ENCODE assay signal across 22 cellular contexts in genomic region chr22:42757475-42757874, GRCh38. TPM values are rescaled to one million over a fixed set of nuclear protein-coding genes. Genes with fewer than 3 reads are reported as not detected.
DNase-seq lines count a peak whose midpoint lies in the region; ATAC-seq, FAIRE-seq and TF ChIP-seq lines count a peak whose summit lies in the region.
"Had no signal": no experiment of that assay in that cellular context is flagged by ENCODE, and none has a peak within 500 bp of the region (broad histone marks: within the 10 kb centered on the region; RNA-seq: fewer than 3 reads in every experiment).

No MANE protein-coding gene starts in this region.

- no peak for DNase-seq in GM12891 (ENCODE audit: insufficient read length, low spot score)
- DNase-seq in Karpas-422, result peak; percentile 49
- no peak for DNase-seq in K562 (ENCODE audit: extremely low read depth in 1 of 4, low spot score in 3 of 4)
- DNase-seq in iPS-NIHi7 (ENCODE audit: extremely low spot score), result peak; percentile 62
- no peak for DNase-seq in activated T-helper 1 cell treated with anti-CD3 and anti-CD28 coated beads, Interleukin-12 subunit alpha, Interleukin-12 subunit beta, Interleukin-2, Interleukin-4 antibody, amounts not matched to agents 30 ng/mL and 10 ng/mL and 1 ng/mL, durations not matched to agents 14 hours and 24 hours and 36 hours (ENCODE audit: low spot score)
- DNase-seq in middle frontal gyrus (ENCODE audit: extremely low spot score, low spot score), result no peak
- DNase-seq in stimulated activated CD4-positive, alpha-beta T cell treated with anti-CD3 and anti-CD28 coated beads, Interleukin-4, amount 100 ng/mL, for 4 hours, result no peak
- DNase-seq: activated CD4-positive, CD25-positive, alpha-beta regulatory T cell treated with anti-CD3 and anti-CD28 coated beads, Interleukin-2, amount 50 U/mL, for 72 hours; activated naive CD4-positive, alpha-beta T cell treated with anti-CD3 and anti-CD28 coated beads, Interleukin-2, amount 10 ng/mL, durations not matched to agents 7 days and 5 days; activated T-cell treated with anti-CD3 and anti-CD28 coated beads, Interleukin-2, amount 50 U/mL, for 4 hours; aorta; DMS79; effector memory CD4-positive, alpha-beta T cell; glutamatergic neuron; NCI-H1930; NCI-H446 treated with DMSO at 0.1 percent for 48 hours; stimulated activated CD4-positive, alpha-beta T cell treated with anti-CD3 and anti-CD28 coated beads, Interleukin-4, amount 100 ng/mL, for 24 hours; stomach; SW 1271; trophoblast cell had no signal

- H3K27ac ChIP-seq in Karpas-422 (ENCODE audit: low read length) (no peak overlapping the region), K562 (ENCODE audit: extremely low read depth, low read depth, low read length) (no peak overlapping the region)

- POLR2A ChIA-PET in K562 (lab: Yijun Ruan, JAX), result interaction anchor here (0.6 to 1.1 kb wide), 3 partner anchors 10 to 333 kb away, joined by 3 to 5 read pairs (median 3); no protein-coding TSS in a partner anchor

- TF ChIP-seq CTCF in K562 (IDR thresholded peaks at IDR 0.05 in 2 of 3, conservative IDR thresholded peaks at IDR 0.05 in 1 of 3; ENCODE audit: insufficient read depth in 2 of 3, low read depth in 1 of 3, low read length in 3 of 3), result no peak

- H3K9me3 Mint-ChIP-seq in activated T-helper 1 cell treated with anti-CD3 and anti-CD28 coated beads, Interleukin-12 subunit alpha, Interleukin-12 subunit beta, Interleukin-2, Interleukin-4 antibody, amounts not matched to agents 30 ng/mL and 10 ng/mL and 1 ng/mL, durations not matched to agents 14 hours and 24 hours and 36 hours, result no peaks in the 10 kb centered on the region
- H3K9me3 Mint-ChIP-seq: activated naive CD4-positive, alpha-beta T cell treated with anti-CD3 and anti-CD28 coated beads, Interleukin-2, amount 10 ng/mL, durations not matched to agents 7 days and 5 days; activated T-cell treated with anti-CD3 and anti-CD28 coated beads, Interleukin-2, amount 50 U/mL, for 4 hours had no signal

- H3K27me3 Mint-ChIP-seq in activated T-helper 1 cell treated with anti-CD3 and anti-CD28 coated beads, Interleukin-12 subunit alpha, Interleukin-12 subunit beta, Interleukin-2, Interleukin-4 antibody, amounts not matched to agents 30 ng/mL and 10 ng/mL and 1 ng/mL, durations not matched to agents 14 hours and 24 hours and 36 hours (ENCODE audit: insufficient read depth), result peaks cover 5% of the 10 kb centered on the region

- ATAC-seq in K562, result no peak
- ATAC-seq in GM21576 (IDR thresholded peaks at IDR 0.05; ENCODE audit: unreplicated experiment), result no peak
- ATAC-seq: activated T-cell treated with anti-CD3 and anti-CD28 coated beads, Interleukin-2, amount 50 U/mL, for 4 hours had no signal

- 1% methylated on average over 8 of the region's 8 CpGs for WGBS in K562 (ENCODE audit: insufficient coverage, low coverage, missing lambda C conversion rate)

- H3K9me2 ChIP-seq in Karpas-422 (replicated peaks; ENCODE audit: insufficient read depth, low read length), result no peaks in the 10 kb centered on the region

- no peaks in the 10 kb centered on the region for H3K9me3 ChIP-seq in Karpas-422 (ENCODE audit: low read length)
- H3K9me3 ChIP-seq in K562 (replicated peaks; ENCODE audit: control insufficient read depth, insufficient read depth, low read depth, low read length), result no peaks in the 10 kb centered on the region
- H3K9me3 ChIP-seq: stomach had no signal

- TF ChIP-seq EP300 in K562 (IDR thresholded peaks at IDR 0.05; ENCODE audit: low read length), result no peak

- peak; percentile 47 for FAIRE-seq in GM12891 (lab: Jason Lieb, UNC)
- FAIRE-seq in K562 (lab: Jason Lieb, UNC), result no peak

- H3K4me3 Mint-ChIP-seq in activated T-helper 1 cell treated with anti-CD3 and anti-CD28 coated beads, Interleukin-12 subunit alpha, Interleukin-12 subunit beta, Interleukin-2, Interleukin-4 antibody, amounts not matched to agents 30 ng/mL and 10 ng/mL and 1 ng/mL, durations not matched to agents 14 hours and 24 hours and 36 hours, result no peak overlapping the region
- H3K4me3 Mint-ChIP-seq: activated naive CD4-positive, alpha-beta T cell treated with anti-CD3 and anti-CD28 coated beads, Interleukin-2, amount 10 ng/mL, durations not matched to agents 7 days and 5 days; activated T-cell treated with anti-CD3 and anti-CD28 coated beads, Interleukin-2, amount 50 U/mL, for 4 hours had no signal

- TF ChIP-seq POLR2A in GM12891 (IDR thresholded peaks at IDR 0.05; ENCODE audit: low read depth, low read length) (no peak), K562 (conservative IDR thresholded peaks at IDR 0.05) (no peak)

- H3K4me2 ChIP-seq in Karpas-422 (ENCODE audit: low read depth, low read length, poor library complexity, severe bottlenecking) (no peak overlapping the region), K562 (ENCODE audit: insufficient read depth, low read length) (no peak overlapping the region)
- H3K4me2 ChIP-seq: smooth muscle cell had no signal

- no TSS peak for BruUV-seq in K562 (replicated peaks; lab: Mats Ljungman, UMichigan)

- intact Hi-C loops in K562 (cut with micrococcal nuclease), result no loop called here
- intact Hi-C loops in activated T-helper 1 cell treated with anti-CD3 and anti-CD28 coated beads, Interleukin-12 subunit alpha, Interleukin-12 subunit beta, Interleukin-2, Interleukin-4 antibody, amounts not matched to agents 30 ng/mL and 10 ng/mL and 1 ng/mL, durations not matched to agents 14 hours and 24 hours and 36 hours (cut with micrococcal nuclease), result no loop called here

- H3K27ac Mint-ChIP-seq in activated T-helper 1 cell treated with anti-CD3 and anti-CD28 coated beads, Interleukin-12 subunit alpha, Interleukin-12 subunit beta, Interleukin-2, Interleukin-4 antibody, amounts not matched to agents 30 ng/mL and 10 ng/mL and 1 ng/mL, durations not matched to agents 14 hours and 24 hours and 36 hours, result no peak overlapping the region
- H3K27ac Mint-ChIP-seq: activated naive CD4-positive, alpha-beta T cell treated with anti-CD3 and anti-CD28 coated beads, Interleukin-2, amount 10 ng/mL, durations not matched to agents 7 days and 5 days had no signal

- H4K20me1 ChIP-seq in Karpas-422 (ENCODE audit: insufficient read depth, low read depth, low read length) (no peaks in the 10 kb centered on the region), K562 (replicated peaks; ENCODE audit: control insufficient read depth, insufficient read depth, low read length) (no peaks in the 10 kb centered on the region)

- H3K9ac ChIP-seq in Karpas-422 (ENCODE audit: low read length) (no peak overlapping the region), K562 (ENCODE audit: insufficient read depth in 1 of 2, low read depth in 2 of 2, low read length in 2 of 2) (no peak overlapping the region)

- H3K4me1 ChIP-seq in Karpas-422 (ENCODE audit: low read length) (peaks cover 12% of the 10 kb centered on the region), K562 (replicated peaks in 1 of 2; ENCODE audit: control insufficient read depth in 2 of 2, insufficient read depth in 2 of 2, low read length in 2 of 2) (peaks cover 0 to 5% of the 10 kb centered on the region in 2 experiments; a peak in 3 of 5 replicates)

- in situ Hi-C loops in K562 (cut with MboI), result no loop called here

- no peaks in the 10 kb centered on the region for H3K27me3 ChIP-seq in Karpas-422 (ENCODE audit: low read length)
- H3K27me3 ChIP-seq in K562 (ENCODE audit: control insufficient read depth in 2 of 2, insufficient read depth in 2 of 2, low read length in 2 of 2), result peaks cover 0 to 6% of the 10 kb centered on the region in 2 experiments; a peak in 2 of 5 replicates
- H3K27me3 ChIP-seq: stomach had no signal

- H3K36me3 Mint-ChIP-seq in activated T-helper 1 cell treated with anti-CD3 and anti-CD28 coated beads, Interleukin-12 subunit alpha, Interleukin-12 subunit beta, Interleukin-2, Interleukin-4 antibody, amounts not matched to agents 30 ng/mL and 10 ng/mL and 1 ng/mL, durations not matched to agents 14 hours and 24 hours and 36 hours (ENCODE audit: low read depth), result no peaks in the 10 kb centered on the region
- H3K36me3 Mint-ChIP-seq: activated naive CD4-positive, alpha-beta T cell treated with anti-CD3 and anti-CD28 coated beads, Interleukin-2, amount 10 ng/mL, durations not matched to agents 7 days and 5 days had no signal

- TF ChIP-seq RAD21 in K562 (CRISPR knock-in tag; conservative IDR thresholded peaks at IDR 0.05 in 1 of 2, IDR thresholded peaks at IDR 0.05 in 1 of 2), result no peak

- H3K4me1 Mint-ChIP-seq in activated T-helper 1 cell treated with anti-CD3 and anti-CD28 coated beads, Interleukin-12 subunit alpha, Interleukin-12 subunit beta, Interleukin-2, Interleukin-4 antibody, amounts not matched to agents 30 ng/mL and 10 ng/mL and 1 ng/mL, durations not matched to agents 14 hours and 24 hours and 36 hours (ENCODE audit: low read depth), result no peaks in the 10 kb centered on the region
- H3K4me1 Mint-ChIP-seq: activated naive CD4-positive, alpha-beta T cell treated with anti-CD3 and anti-CD28 coated beads, Interleukin-2, amount 10 ng/mL, durations not matched to agents 7 days and 5 days had no signal

- H3K79me2 ChIP-seq in Karpas-422 (ENCODE audit: low read length), result no peaks in the 10 kb centered on the region
- H3K79me2 ChIP-seq in K562 (ENCODE audit: control insufficient read depth, insufficient read depth, low read length), result no peaks in the 10 kb centered on the region

- no peaks in the 10 kb centered on the region for H3K9me1 ChIP-seq in K562 (ENCODE audit: control insufficient read depth, insufficient read depth, low read length)

- no peak overlapping the region for H3K4me3 ChIP-seq in Karpas-422 (ENCODE audit: low read length)
- no peak overlapping the region for H3K4me3 ChIP-seq in K562
- H3K4me3 ChIP-seq: smooth muscle cell, stomach had no signal

- no peaks in the 10 kb centered on the region for H3K36me3 ChIP-seq in Karpas-422 (ENCODE audit: insufficient read depth, low read length)
- no peaks in the 10 kb centered on the region for H3K36me3 ChIP-seq in K562 (ENCODE audit: control insufficient read depth, insufficient read depth, low read length)
- H3K36me3 ChIP-seq: stomach had no signal

- no peak overlapping the region for H2AFZ ChIP-seq in Karpas-422 (ENCODE audit: low read length)
- no peak overlapping the region for H2AFZ ChIP-seq in K562 (ENCODE audit: low read depth, low read length)

- CTCF ChIA-PET in K562 (lab: Yijun Ruan, JAX; ENCODE audit: low intra/inter-chr PET ratio), result no interaction called here

RNA-seq across cellular contexts. Expression of gene A4GALT, which starts 36.8 kb away (rescaled TPM):
- 11.9 TPM for polyA plus RNA-seq in GM12891 (2012; ENCODE audit: low read depth, missing spikeins)
- total RNA-seq in Karpas-422 (2014; rRNA removed; shearing (Covaris generic); ENCODE audit: low replicate concordance), result not detected in 2 replicates
- total RNA-seq in K562 (2011; cell fraction: chromatin; rRNA removed; ENCODE audit: low replicate concordance), result 1.2 TPM in 1 of 2 replicates, not detected in the other
- total RNA-seq in K562 (2011; cell fraction: nucleolus; rRNA removed), result 1.0 TPM in 1 of 2 replicates, not detected in the other
- not detected in 2 replicates for total RNA-seq in K562 (2011; cell fraction: nucleoplasm; rRNA removed)
- total RNA-seq in K562 (2014; rRNA removed) (not detected in 2 replicates), K562 (2014; rRNA removed; fragmentation: Illumina TruSeq; extraction: Trizol) (not detected in 2 replicates), K562 (2015; rRNA removed; fragmentation: Illumina TruSeq; extraction: Trizol) (not detected in 2 replicates), K562 (2021) (0.11 TPM in 1 of 2 replicates, not detected in the other)
- polyA plus RNA-seq in K562 (2011; rRNA removed) (0.07 and 0.27 TPM in 2 replicates), K562 (2014; fragmentation: Illumina TruSeq; extraction: Trizol) (not detected in 2 replicates), K562 (2014; fragmentation: Nextera tagmentation; extraction: Ambion mirVana) (not detected), K562 (2014; rRNA removed) (not detected in 2 replicates)
- 0.21 and 0.58 TPM in 2 replicates for polyA plus RNA-seq in K562 (2011; cell fraction: cytosol; rRNA removed)
- 0.06 and 0.17 TPM in 2 replicates for polyA plus RNA-seq in K562 (2011; cell fraction: nucleus; rRNA removed)
- not detected in 2 replicates for polyA plus RNA-seq in K562 (2012)
- polyA minus RNA-seq in K562 (2011; rRNA and poly(A)+ RNA removed), result 0.09 TPM in 1 of 2 replicates, not detected in the other
- not detected in 2 replicates for polyA minus RNA-seq in K562 (2011; cell fraction: cytosol; rRNA and poly(A)+ RNA removed)
- 0.11 and 0.40 TPM in 2 replicates for polyA minus RNA-seq in K562 (2011; cell fraction: nucleus; rRNA and poly(A)+ RNA removed)
- total RNA-seq in activated T-helper 1 cell treated with anti-CD3 and anti-CD28 coated beads, Interleukin-12 subunit alpha, Interleukin-12 subunit beta, Interleukin-2, Interleukin-4 antibody, amounts not matched to agents 30 ng/mL and 10 ng/mL and 1 ng/mL, durations not matched to agents 14 hours and 24 hours and 36 hours, result not detected in 2 replicates
- total RNA-seq: activated T-cell treated with anti-CD3 and anti-CD28 coated beads, Interleukin-2, amount 50 U/mL, for 4 hours had no signal

Comparison
In these comparisons a context has a peak if more than half of its experiments do, and no peak if none do; other contexts are left out.
1. DNase-seq: peak in Karpas-422 (single experiment) and iPS-NIHi7 (single experiment); none in GM12891 (single experiment), K562 (0 of 4), activated T-helper 1 cell treated with anti-CD3 and anti-CD28 coated beads, Interleukin-12 subunit alpha, Interleukin-12 subunit beta, Interleukin-2, Interleukin-4 antibody, amounts not matched to agents 30 ng/mL and 10 ng/mL and 1 ng/mL, durations not matched to agents 14 hours and 24 hours and 36 hours (single experiment), middle frontal gyrus (single experiment) and stimulated activated CD4-positive, alpha-beta T cell treated with anti-CD3 and anti-CD28 coated beads, Interleukin-4, amount 100 ng/mL, for 4 hours (0 of 2).